19 cellular contexts compared by ENCODE assay signal in genomic region chr5:103450333-103451061, GRCh38.
DNase-seq lines count a peak whose midpoint lies in the region; ATAC-seq and TF ChIP-seq lines count a peak whose summit lies in the region.
"Had no signal": no experiment of that assay in that cellular context is flagged by ENCODE, and none has a peak within 500 bp of the region (broad histone marks: within the 10 kb centered on the region; RNA-seq: fewer than 3 reads in every experiment).

No MANE protein-coding gene starts in this region.

- H3K9me3 Mint-ChIP-seq in osteocyte (ENCODE audit: unreplicated experiment) = no peaks in the 10 kb centered on the region
- H3K9me3 Mint-ChIP-seq: activated naive CD4-positive, alpha-beta T cell treated with anti-CD3 and anti-CD28 coated beads, Interleukin-2, amount 50 U/mL, for 24 hours; immature natural killer cell had no signal

- no peaks in the 10 kb centered on the region for H3K36me3 Mint-ChIP-seq in osteocyte (ENCODE audit: unreplicated experiment)
- H3K36me3 Mint-ChIP-seq: activated naive CD4-positive, alpha-beta T cell treated with anti-CD3 and anti-CD28 coated beads, Interleukin-2, amount 50 U/mL, for 24 hours; immature natural killer cell had no signal

- no peak for ATAC-seq in left lung

- no peaks in the 10 kb centered on the region for H3K4me1 ChIP-seq in left lung
- H3K4me1 ChIP-seq: stomach had no signal

- TF ChIP-seq POLR2A in lower leg skin (IDR thresholded peaks at IDR 0.05) = no peak

- DNase-seq in ELR (ENCODE audit: low read depth) = peak; percentile 93
- DNase-seq in RPMI7951 (ENCODE audit: low read depth) = peak; percentile 86
- DNase-seq in epithelial cell of prostate (ENCODE audit: low read depth, low spot score) = peak; percentile 24
- DNase-seq in osteocyte (ENCODE audit: extremely low spot score, unreplicated experiment) = no peak
- no peak for DNase-seq in activated CD4-positive, alpha-beta T cell treated with anti-CD3 and anti-CD28 coated beads, Interleukin-2, amount 50 U/mL, for 4 hours
- no peak for DNase-seq in activated CD8-positive, alpha-beta memory T cell treated with anti-CD3 and anti-CD28 coated beads, Interleukin-2, amount 50 U/mL, for 48 hours
- DNase-seq in lower leg skin (ENCODE audit: low spot score in 2 of 2) = no peak
- no peak for DNase-seq in left lung
- DNase-seq: activated CD4-positive, alpha-beta T cell treated with anti-CD3 and anti-CD28 coated beads, Interleukin-2, amount 50 U/mL, for 48 hours; DMS79 treated with DMSO at 0.1 percent for 48 hours; effector CD4-positive, alpha-beta T cell; immature natural killer cell; KBM-7; NCI-H2171; SHP77; stimulated activated CD4-positive, alpha-beta T cell treated with anti-CD3 and anti-CD28 coated beads, Interleukin-2, amount 100 ng/mL, for 48 hours; stomach had no signal

- intact Hi-C loops in lower leg skin (cut with DNase I; ENCODE audit: low total_unique reads) = no loop called here
- intact Hi-C loops in left lung (cut with DNase I) = no loop called here

- H3K36me3 ChIP-seq in left lung = no peaks in the 10 kb centered on the region
- H3K36me3 ChIP-seq: neutrophil, stomach had no signal

- no peaks in the 10 kb centered on the region for H3K9me3 ChIP-seq in left lung
- H3K9me3 ChIP-seq: neutrophil, stomach had no signal

- no peak for TF ChIP-seq CTCF in osteocyte (IDR thresholded peaks at IDR 0.05)
- no peak for TF ChIP-seq CTCF in lower leg skin (IDR thresholded peaks at IDR 0.05)
- TF ChIP-seq CTCF in left lung (IDR thresholded peaks at IDR 0.05) = no peak

- peak overlapping the region; percentile 70 for H3K27ac Mint-ChIP-seq in osteocyte (ENCODE audit: unreplicated experiment)
- H3K27ac Mint-ChIP-seq: activated naive CD4-positive, alpha-beta T cell treated with anti-CD3 and anti-CD28 coated beads, Interleukin-2, amount 50 U/mL, for 24 hours; immature natural killer cell had no signal

- no peak overlapping the region for H3K4me3 Mint-ChIP-seq in osteocyte (ENCODE audit: unreplicated experiment)
- H3K4me3 Mint-ChIP-seq: activated naive CD4-positive, alpha-beta T cell treated with anti-CD3 and anti-CD28 coated beads, Interleukin-2, amount 50 U/mL, for 24 hours; immature natural killer cell had no signal

- H3K27me3 Mint-ChIP-seq in osteocyte (ENCODE audit: unreplicated experiment) = no peaks in the 10 kb centered on the region

- peaks cover 40% of the 10 kb centered on the region for H3K4me1 Mint-ChIP-seq in osteocyte (ENCODE audit: unreplicated experiment)
- H3K4me1 Mint-ChIP-seq: activated naive CD4-positive, alpha-beta T cell treated with anti-CD3 and anti-CD28 coated beads, Interleukin-2, amount 50 U/mL, for 24 hours; immature natural killer cell had no signal

- H3K27ac ChIP-seq in epithelial cell of prostate (peak overlapping the region; percentile 11), left lung (no peak overlapping the region)
- H3K27ac ChIP-seq: neutrophil, stomach had no signal

- 32 to 44% methylated on average over 4 of the region's 4 CpGs for WGBS in lower leg skin, 2 donors

- no peaks in the 10 kb centered on the region for H3K27me3 ChIP-seq in left lung
- H3K27me3 ChIP-seq: neutrophil, stomach had no signal

- H3K4me3 ChIP-seq in lower leg skin (ENCODE audit: low read depth, poor library complexity, severe bottlenecking) (no peak overlapping the region), left lung (no peak overlapping the region)
- H3K4me3 ChIP-seq: stomach had no signal

Comparison
In these comparisons a context has a peak if more than half of its experiments do, and no peak if none do; other contexts are left out.
1. DNase-seq: peak in ELR (single experiment), RPMI7951 (single experiment) and epithelial cell of prostate (single experiment); none in osteocyte (single experiment), activated CD4-positive, alpha-beta T cell treated with anti-CD3 and anti-CD28 coated beads, Interleukin-2, amount 50 U/mL, for 4 hours (0 of 2), activated CD8-positive, alpha-beta memory T cell treated with anti-CD3 and anti-CD28 coated beads, Interleukin-2, amount 50 U/mL, for 48 hours (single experiment), lower leg skin (0 of 2) and left lung (0 of 2).